ENCODE assay signal across 8 cellular contexts in genomic region chr1:180953791-180954721, GRCh38. TPM values are rescaled to one million over a fixed set of nuclear protein-coding genes. Genes with fewer than 3 reads are reported as not detected.
DNase-seq lines count a peak whose midpoint lies in the region; ATAC-seq and TF ChIP-seq lines count a peak whose summit lies in the region.

No MANE protein-coding gene starts in this region.

- in situ Hi-C loops in GM18951 (cut with MboI; ENCODE audit: low sequenced_read_pairs, unreplicated experiment) = no loop called here

- H3K56ac ChIP-seq in mesendoderm (ENCODE audit: low read length) = peak overlapping the region; percentile 49

- H2BK120ac ChIP-seq in mesendoderm (ENCODE audit: low read depth, low read length) = no peak overlapping the region

- peak; percentile 46 for TF ChIP-seq POLR2A in GM18951 (IDR thresholded peaks at IDR 0.05; ENCODE audit: extremely low read depth, insufficient read depth, insufficient read length)

- no peaks in the 10 kb centered on the region for H3K27me3 ChIP-seq in mesendoderm (ENCODE audit: insufficient read depth, low read length, poor library complexity)

- no peak overlapping the region for H4K8ac ChIP-seq in mesendoderm (ENCODE audit: low read depth, low read length)

- peak overlapping the region; percentile 57 for H3K4me3 ChIP-seq in AG04449 (ENCODE audit: low read depth, low read length)
- no peak overlapping the region for H3K4me3 ChIP-seq in mesendoderm (ENCODE audit: low read length)

- H3K79me2 ChIP-seq in mesendoderm (ENCODE audit: control insufficient read depth, insufficient read depth, low read length) = no peaks in the 10 kb centered on the region

- no peak overlapping the region for H3K18ac ChIP-seq in mesendoderm (ENCODE audit: low read length)

- no peak overlapping the region for H3K4me2 ChIP-seq in mesendoderm (ENCODE audit: low read length)

- H2BK15ac ChIP-seq in mesendoderm (replicated peaks; ENCODE audit: low read depth) = no peak overlapping the region

- H3K9ac ChIP-seq in mesendoderm (ENCODE audit: low read length) = peak overlapping the region; percentile 54

- no peak overlapping the region for H4K5ac ChIP-seq in mesendoderm (ENCODE audit: low read length)

- H2AK5ac ChIP-seq in mesendoderm (ENCODE audit: low read length) = no peak overlapping the region

- no peak overlapping the region for H3K23ac ChIP-seq in mesendoderm (ENCODE audit: low read length)

- CTCF ChIA-PET in AG04449 (lab: Yijun Ruan, JAX) = interaction anchor here (0.7 to 2.5 kb wide), 5 partner anchors 13 to 189 kb away, joined by 3 to 11 read pairs (median 4); partner anchors contain the start of gene KIAA1614

- POLR2A ChIA-PET in AG04449 (lab: Yijun Ruan, JAX) = interaction anchor here (0.9 kb wide), 1 partner anchor 68 kb away, joined by 4 read pairs; the partner anchor contains the start of gene STX6

- H3K27ac ChIP-seq in mesendoderm (ENCODE audit: low read depth, low read length) = no peak overlapping the region

- H3K4me1 ChIP-seq in mesendoderm (ENCODE audit: control insufficient read depth, low read depth, low read length) = no peaks in the 10 kb centered on the region

- H3K36me3 ChIP-seq in mesendoderm (ENCODE audit: control insufficient read depth, insufficient read depth, low read length) = no peaks in the 10 kb centered on the region

- peak; percentile 83 for ATAC-seq in HG03354 (IDR thresholded peaks at IDR 0.05; ENCODE audit: poor library complexity, severe bottlenecking, unreplicated experiment)

- no peak overlapping the region for H3K4ac ChIP-seq in mesendoderm (ENCODE audit: low read depth, low read length)

- DNase-seq in AG04449 (ENCODE audit: low read depth, low spot score) (no peak), cerebellum (ENCODE audit: low spot score) (peak; percentile 81), mesendoderm (no peak), NCI-H2081 (lab: John Stamatoyannopoulos, UW) (no peak)
- peak; percentile 46 to 47 for DNase-seq in activated CD4-positive, alpha-beta T cell treated with anti-CD3 and anti-CD28 coated beads for 24 hours (ENCODE audit: low read depth in 2 of 2)
- peak; percentile 28 to 40 for DNase-seq in stimulated activated CD8-positive, alpha-beta memory T cell treated with anti-CD3 and anti-CD28 coated beads, Interleukin-4, amount 100 ng/mL, for 4 hours (ENCODE audit: low read depth in 2 of 2, low spot score in 1 of 2)

- no peak overlapping the region for H2BK5ac ChIP-seq in mesendoderm (ENCODE audit: low read length)

- no CpG with 5 or more reads among the region's 94 CpGs for WGBS in mesendoderm (ENCODE audit: extremely low coverage, insufficient coverage, low lambda C conversion rate)

- no peaks in the 10 kb centered on the region for H3K79me1 ChIP-seq in mesendoderm (ENCODE audit: low read length)

- TF ChIP-seq CTCF in AG04449 (IDR thresholded peaks at IDR 0.05; ENCODE audit: insufficient read depth, low read length, missing control alignments) = no peak

RNA-seq across cellular contexts. Expression of gene KIAA1614, which starts 41.4 kb away (rescaled TPM):
- total RNA-seq in cerebellum = 8.2 TPM
- 1.8 TPM for polyA plus RNA-seq in mesendoderm (2013, experiment 1 of 2)
- polyA plus RNA-seq in mesendoderm (2013, experiment 2 of 2) = 2.1 TPM

Comparison
In these comparisons a context has a peak if more than half of its experiments do, and no peak if none do; other contexts are left out.
1. DNase-seq: peak in activated CD4-positive, alpha-beta T cell treated with anti-CD3 and anti-CD28 coated beads for 24 hours (2 of 2), cerebellum (single experiment) and stimulated activated CD8-positive, alpha-beta memory T cell treated with anti-CD3 and anti-CD28 coated beads, Interleukin-4, amount 100 ng/mL, for 4 hours (2 of 2); none in AG04449 (single experiment), mesendoderm (single experiment) and NCI-H2081 (0 of 2).